Comparison of ENCODE assay signal across 22 cellular contexts in the genomic region with DNA sequence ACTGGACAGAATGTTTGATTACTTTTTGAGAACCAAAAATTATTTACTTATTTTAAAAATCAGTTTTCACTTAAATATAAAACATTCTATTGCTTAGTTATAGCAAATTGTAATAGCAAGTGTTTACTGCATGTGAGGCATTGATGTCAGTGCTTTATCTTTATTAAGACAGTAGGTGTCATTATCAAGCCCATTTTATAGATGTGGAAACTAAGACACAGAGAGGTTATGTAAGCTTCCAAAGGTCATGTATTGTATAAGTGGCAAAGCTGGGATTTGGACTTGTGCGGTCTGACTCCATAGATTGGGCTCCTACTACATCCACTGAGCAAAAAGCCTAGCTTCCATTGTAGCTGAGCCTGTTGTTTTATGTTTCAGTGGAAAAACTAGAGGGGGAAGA. TPM values are rescaled to one million over a fixed set of nuclear protein-coding genes. Genes with fewer than 3 reads are reported as not detected.
A peak's percentile ranks its signal among the peaks of the same experiment; 100 is the strongest.
DNase-seq lines count a peak whose midpoint lies in the region; ATAC-seq lines count a peak whose summit lies in the region.
"Had no signal": no experiment of that assay in that cellular context is flagged by ENCODE, and none has a peak within 500 bp of the region (broad histone marks: within the 10 kb centered on the region; RNA-seq: fewer than 3 reads in every experiment).

No MANE protein-coding gene starts in this region.

- H3K4me3 ChIP-seq in CD4-positive, CD25-positive, alpha-beta regulatory T cell (ENCODE audit: low read depth, low read length) = no peak overlapping the region
- H3K4me3 ChIP-seq in naive thymus-derived CD4-positive, alpha-beta T cell (ENCODE audit: low read length) = no peak overlapping the region
- H3K4me3 ChIP-seq: A549, GM23248 had no signal

- no peak overlapping the region for H3K4me3 Mint-ChIP-seq in activated T-cell treated with anti-CD3 and anti-CD28 coated beads, Interleukin-2, amount 50 U/mL, for 24 hours
- no peak overlapping the region for H3K4me3 Mint-ChIP-seq in CD4-positive, CD25-positive, alpha-beta regulatory T cell
- no peak overlapping the region for H3K4me3 Mint-ChIP-seq in activated T-helper 2 cell treated with anti-CD3 and anti-CD28 coated beads, Interferon-gamma antibody, Interleukin-2, Interleukin-4, amounts not matched to agents 10 μg/mL and 5 μg/mL and 100 μg/mL, durations not matched to agents 14 hours and 24 hours and 36 hours (ENCODE audit: low read depth)
- H3K4me3 Mint-ChIP-seq in naive thymus-derived CD4-positive, alpha-beta T cell = no peak overlapping the region
- H3K4me3 Mint-ChIP-seq: CD4-positive, alpha-beta memory T cell; HFFc6 had no signal

- H3K27ac Mint-ChIP-seq in activated T-cell treated with anti-CD3 and anti-CD28 coated beads, Interleukin-2, amount 50 U/mL, for 24 hours = peak overlapping the region; percentile 18
- peak overlapping the region in 2 of 3 donors; percentile 39 to 70 for H3K27ac Mint-ChIP-seq in CD4-positive, CD25-positive, alpha-beta regulatory T cell
- peak overlapping the region; percentile 16 for H3K27ac Mint-ChIP-seq in activated T-helper 2 cell treated with anti-CD3 and anti-CD28 coated beads, Interferon-gamma antibody, Interleukin-2, Interleukin-4, amounts not matched to agents 10 μg/mL and 5 μg/mL and 100 μg/mL, durations not matched to agents 14 hours and 24 hours and 36 hours
- H3K27ac Mint-ChIP-seq in naive thymus-derived CD4-positive, alpha-beta T cell = peak overlapping the region in 5 of 9 donors; percentile 14 to 62 (median 42)
- H3K27ac Mint-ChIP-seq: HFFc6 had no signal

- H3K36me3 Mint-ChIP-seq in activated T-cell treated with anti-CD3 and anti-CD28 coated beads, Interleukin-2, amount 50 U/mL, for 24 hours (ENCODE audit: low read depth) = peaks cover 92% of the 10 kb centered on the region
- peaks cover 55% of the 10 kb centered on the region for H3K36me3 Mint-ChIP-seq in CD4-positive, CD25-positive, alpha-beta regulatory T cell
- peaks cover 80% of the 10 kb centered on the region for H3K36me3 Mint-ChIP-seq in activated T-helper 2 cell treated with anti-CD3 and anti-CD28 coated beads, Interferon-gamma antibody, Interleukin-2, Interleukin-4, amounts not matched to agents 10 μg/mL and 5 μg/mL and 100 μg/mL, durations not matched to agents 14 hours and 24 hours and 36 hours (ENCODE audit: low read depth)
- peaks cover 16 to 51% (median 44%) of the 10 kb centered on the region in 5 donors for H3K36me3 Mint-ChIP-seq in naive thymus-derived CD4-positive, alpha-beta T cell

- H3K9me3 ChIP-seq in CD4-positive, CD25-positive, alpha-beta regulatory T cell (ENCODE audit: control insufficient read depth in 2 of 2, low read length in 2 of 2) = no peaks in the 10 kb centered on the region
- H3K9me3 ChIP-seq in naive thymus-derived CD4-positive, alpha-beta T cell (ENCODE audit: control insufficient read depth in 2 of 3, low read length in 3 of 3) = no peaks in the 10 kb centered on the region
- H3K9me3 ChIP-seq: A549 had no signal

- intact Hi-C loops in activated T-helper 2 cell treated with anti-CD3 and anti-CD28 coated beads, Interferon-gamma antibody, Interleukin-2, Interleukin-4, amounts not matched to agents 10 μg/mL and 5 μg/mL and 100 μg/mL, durations not matched to agents 14 hours and 24 hours and 36 hours (cut with micrococcal nuclease) = no loop called here
- intact Hi-C loops in naive thymus-derived CD4-positive, alpha-beta T cell (cut with micrococcal nuclease) = no loop called here

- DNase-seq in activated T-cell treated with anti-CD3 and anti-CD28 coated beads, Interleukin-2, amount 50 U/mL, for 24 hours = no peak
- DNase-seq in activated T-cell treated with anti-CD3 and anti-CD28 coated beads for 4 hours (no peak), NCI-H82 treated with DMSO at 0.1 percent for 48 hours (lab: John Stamatoyannopoulos, UW; ENCODE audit: unreplicated experiment) (no peak)
- no peak for DNase-seq in CD4-positive, CD25-positive, alpha-beta regulatory T cell
- no peak for DNase-seq in activated T-helper 2 cell treated with anti-CD3 and anti-CD28 coated beads, Interferon-gamma antibody, Interleukin-2, Interleukin-4, amounts not matched to agents 10 μg/mL and 5 μg/mL and 100 μg/mL, durations not matched to agents 14 hours and 24 hours and 36 hours (ENCODE audit: low spot score)
- no peak for DNase-seq in naive thymus-derived CD4-positive, alpha-beta T cell
- DNase-seq: AML-193; Calu3; CD4-positive, alpha-beta memory T cell; DMS79 treated with DMSO at 0.1 percent for 48 hours; GF-D8; GM23248; HFFc6; IMR-90 had no signal

- H3K27me3 Mint-ChIP-seq in activated T-cell treated with anti-CD3 and anti-CD28 coated beads, Interleukin-2, amount 50 U/mL, for 24 hours = no peaks in the 10 kb centered on the region
- H3K27me3 Mint-ChIP-seq in CD4-positive, CD25-positive, alpha-beta regulatory T cell = no peaks in the 10 kb centered on the region
- no peaks in the 10 kb centered on the region for H3K27me3 Mint-ChIP-seq in activated T-helper 2 cell treated with anti-CD3 and anti-CD28 coated beads, Interferon-gamma antibody, Interleukin-2, Interleukin-4, amounts not matched to agents 10 μg/mL and 5 μg/mL and 100 μg/mL, durations not matched to agents 14 hours and 24 hours and 36 hours (ENCODE audit: low read depth)
- no peaks in the 10 kb centered on the region for H3K27me3 Mint-ChIP-seq in naive thymus-derived CD4-positive, alpha-beta T cell
- H3K27me3 Mint-ChIP-seq: CD4-positive, alpha-beta memory T cell had no signal

- no peaks in the 10 kb centered on the region for H3K27me3 ChIP-seq in CD4-positive, CD25-positive, alpha-beta regulatory T cell (ENCODE audit: control insufficient read depth, insufficient read depth, low read length)
- no peaks in the 10 kb centered on the region for H3K27me3 ChIP-seq in naive thymus-derived CD4-positive, alpha-beta T cell (ENCODE audit: control insufficient read depth in 2 of 2, insufficient read depth in 2 of 2, low read length in 2 of 2)

- POLR2A ChIA-PET in naive thymus-derived CD4-positive, alpha-beta T cell (lab: Charles Lee) = no interaction called here

- ATAC-seq in CD4-positive, CD25-positive, alpha-beta regulatory T cell (ENCODE audit: low read depth in 2 of 2) = no peak
- no peak for ATAC-seq in naive thymus-derived CD4-positive, alpha-beta T cell
- no peak for ATAC-seq in GM19395 (IDR thresholded peaks at IDR 0.05; ENCODE audit: unreplicated experiment)
- ATAC-seq: A549, HCT116 had no signal

- H3K36me3 ChIP-seq in CD4-positive, CD25-positive, alpha-beta regulatory T cell (ENCODE audit: control insufficient read depth, insufficient read depth, low read length) = peaks cover 51% of the 10 kb centered on the region
- H3K36me3 ChIP-seq in naive thymus-derived CD4-positive, alpha-beta T cell (ENCODE audit: control insufficient read depth in 2 of 3, insufficient read depth in 3 of 3, low read length in 3 of 3) = peaks cover 0 to 46% (median 4%) of the 10 kb centered on the region in 3 experiments

- H3K27ac ChIP-seq in CD4-positive, CD25-positive, alpha-beta regulatory T cell (ENCODE audit: insufficient read depth, low read length, poor library complexity, severe bottlenecking) = no peak overlapping the region
- no peak overlapping the region for H3K27ac ChIP-seq in naive thymus-derived CD4-positive, alpha-beta T cell (ENCODE audit: low read depth, low read length)
- H3K27ac ChIP-seq: 22Rv1, A549, C4-2B, GM23248, HL-60 had no signal

- peaks cover 8% of the 10 kb centered on the region for H3K4me1 Mint-ChIP-seq in activated T-cell treated with anti-CD3 and anti-CD28 coated beads, Interleukin-2, amount 50 U/mL, for 24 hours (ENCODE audit: low read depth)
- peaks cover 4 to 17% (median 9%) of the 10 kb centered on the region in 4 donors for H3K4me1 Mint-ChIP-seq in CD4-positive, CD25-positive, alpha-beta regulatory T cell
- peaks cover 4% of the 10 kb centered on the region for H3K4me1 Mint-ChIP-seq in activated T-helper 2 cell treated with anti-CD3 and anti-CD28 coated beads, Interferon-gamma antibody, Interleukin-2, Interleukin-4, amounts not matched to agents 10 μg/mL and 5 μg/mL and 100 μg/mL, durations not matched to agents 14 hours and 24 hours and 36 hours (ENCODE audit: low read depth)
- H3K4me1 Mint-ChIP-seq in naive thymus-derived CD4-positive, alpha-beta T cell = peaks cover 1 to 34% (median 19%) of the 10 kb centered on the region in 7 donors

- H3K4me1 ChIP-seq in CD4-positive, CD25-positive, alpha-beta regulatory T cell (ENCODE audit: control insufficient read depth, insufficient read depth, low read length, poor library complexity, severe bottlenecking) = no peaks in the 10 kb centered on the region
- no peaks in the 10 kb centered on the region for H3K4me1 ChIP-seq in naive thymus-derived CD4-positive, alpha-beta T cell (ENCODE audit: control insufficient read depth in 2 of 2, insufficient read depth in 2 of 2, low read length in 2 of 2)
- H3K4me1 ChIP-seq: A549 had no signal

- peaks cover 4% of the 10 kb centered on the region for H3K9me3 Mint-ChIP-seq in activated T-cell treated with anti-CD3 and anti-CD28 coated beads, Interleukin-2, amount 50 U/mL, for 24 hours
- peaks cover 0 to 4% (median 0%) of the 10 kb centered on the region in 7 donors for H3K9me3 Mint-ChIP-seq in CD4-positive, CD25-positive, alpha-beta regulatory T cell
- peaks cover 8% of the 10 kb centered on the region for H3K9me3 Mint-ChIP-seq in activated T-helper 2 cell treated with anti-CD3 and anti-CD28 coated beads, Interferon-gamma antibody, Interleukin-2, Interleukin-4, amounts not matched to agents 10 μg/mL and 5 μg/mL and 100 μg/mL, durations not matched to agents 14 hours and 24 hours and 36 hours
- peaks cover 0 to 7% (median 0%) of the 10 kb centered on the region in 11 donors for H3K9me3 Mint-ChIP-seq in naive thymus-derived CD4-positive, alpha-beta T cell
- H3K9me3 Mint-ChIP-seq: CD4-positive, alpha-beta memory T cell had no signal

- CTCF ChIA-PET in naive thymus-derived CD4-positive, alpha-beta T cell (lab: Charles Lee) = no interaction called here

RNA-seq across cellular contexts. Expression of gene ZNF589, which starts 17.6 kb away (rescaled TPM):
- total RNA-seq in CD4-positive, CD25-positive, alpha-beta regulatory T cell = 33.4 TPM
- 1 to 10 TPM; 2.9 to 6.4 (median 4.8) TPM for polyA plus RNA-seq in CD4-positive, CD25-positive, alpha-beta regulatory T cell
- 40.2 and 42.8 TPM in 2 replicates for total RNA-seq in activated T-helper 2 cell treated with anti-CD3 and anti-CD28 coated beads, Interferon-gamma antibody, Interleukin-2, Interleukin-4, amounts not matched to agents 10 μg/mL and 5 μg/mL and 100 μg/mL, durations not matched to agents 14 hours and 24 hours and 36 hours
- total RNA-seq in naive thymus-derived CD4-positive, alpha-beta T cell = 10 to 100 TPM; 37.7 to 64.0 (median 40.2) TPM
- polyA plus RNA-seq in naive thymus-derived CD4-positive, alpha-beta T cell = 1 to 10 TPM; 5.1 to 9.2 TPM

RNA-seq across cellular contexts. Expression of gene CAMP, which starts 35.2 kb away (rescaled TPM):
- total RNA-seq in CD4-positive, CD25-positive, alpha-beta regulatory T cell = not detected
- not detected for polyA plus RNA-seq in CD4-positive, CD25-positive, alpha-beta regulatory T cell
- not detected in 2 replicates for total RNA-seq in activated T-helper 2 cell treated with anti-CD3 and anti-CD28 coated beads, Interferon-gamma antibody, Interleukin-2, Interleukin-4, amounts not matched to agents 10 μg/mL and 5 μg/mL and 100 μg/mL, durations not matched to agents 14 hours and 24 hours and 36 hours
- under 1 TPM in 1 of 5 experiments, not detected in 4; 0.54 TPM for total RNA-seq in naive thymus-derived CD4-positive, alpha-beta T cell
- not detected for polyA plus RNA-seq in naive thymus-derived CD4-positive, alpha-beta T cell
- total RNA-seq: Calu3; CD4-positive, alpha-beta memory T cell; GM23248; HFFc6; HT1080; IMR-90 had no signal
- polyA plus RNA-seq: A549; BJ; CD4-positive, alpha-beta memory T cell; GM23248; IMR-90 had no signal

RNA-seq across cellular contexts. Expression of gene NME6, which starts 42.6 kb away (rescaled TPM):
- total RNA-seq in CD4-positive, CD25-positive, alpha-beta regulatory T cell = 12.6 TPM
- polyA plus RNA-seq in CD4-positive, CD25-positive, alpha-beta regulatory T cell = 10 to 100 TPM; 63.8 to 68.6 (median 65.0) TPM
- total RNA-seq in activated T-helper 2 cell treated with anti-CD3 and anti-CD28 coated beads, Interferon-gamma antibody, Interleukin-2, Interleukin-4, amounts not matched to agents 10 μg/mL and 5 μg/mL and 100 μg/mL, durations not matched to agents 14 hours and 24 hours and 36 hours = 30.2 and 33.7 TPM in 2 replicates
- total RNA-seq in naive thymus-derived CD4-positive, alpha-beta T cell = 10 to 100 TPM; 10.8 to 35.9 (median 34.9) TPM
- 10 to 100 TPM; 48.6 to 65.5 TPM for polyA plus RNA-seq in naive thymus-derived CD4-positive, alpha-beta T cell
